In genomic region chr17:27324940-27325339, GRCh38 we compare ENCODE assay signal across 18 cellular contexts. TPM values are rescaled to one million over a fixed set of nuclear protein-coding genes. Genes with fewer than 3 reads are reported as not detected.
DNase-seq lines count a peak whose midpoint lies in the region; ATAC-seq lines count a peak whose summit lies in the region.
"Had no signal": no experiment of that assay in that cellular context is flagged by ENCODE, and none has a peak within 500 bp of the region (broad histone marks: within the 10 kb centered on the region; RNA-seq: fewer than 3 reads in every experiment).

No MANE protein-coding gene starts in this region.

- H3K27me3 Mint-ChIP-seq in dendritic cell treated with granulocyte-macrophage colony-stimulating factor and Interleukin-4, amounts not matched to agents 40 ng/mL and 50 ng/mL, for 4 days = no peaks in the 10 kb centered on the region

- no peak overlapping the region for H3K4me3 Mint-ChIP-seq in dendritic cell treated with granulocyte-macrophage colony-stimulating factor and Interleukin-4, amounts not matched to agents 40 ng/mL and 50 ng/mL, for 4 days
- H3K4me3 Mint-ChIP-seq: CD8-positive, alpha-beta T cell had no signal

- peaks cover 11% of the 10 kb centered on the region for H3K36me3 Mint-ChIP-seq in dendritic cell treated with granulocyte-macrophage colony-stimulating factor and Interleukin-4, amounts not matched to agents 40 ng/mL and 50 ng/mL, for 4 days (ENCODE audit: low read depth)
- H3K36me3 Mint-ChIP-seq: CD8-positive, alpha-beta T cell had no signal

- no peaks in the 10 kb centered on the region for H3K9me3 Mint-ChIP-seq in dendritic cell treated with granulocyte-macrophage colony-stimulating factor and Interleukin-4, amounts not matched to agents 40 ng/mL and 50 ng/mL, for 4 days
- H3K9me3 Mint-ChIP-seq: CD8-positive, alpha-beta T cell had no signal

- DNase-seq in activated CD8-positive, alpha-beta memory T cell treated with anti-CD3 and anti-CD28 coated beads for 24 hours = peak; percentile 30
- DNase-seq in activated CD8-positive, alpha-beta memory T cell treated with anti-CD3 and anti-CD28 coated beads, Interleukin-2, amount 50 U/mL, for 48 hours = no peak
- peak; percentile 9 for DNase-seq in mucosa of gallbladder (ENCODE audit: low spot score)
- DNase-seq in stimulated activated CD8-positive, alpha-beta memory T cell treated with anti-CD3 and anti-CD28 coated beads, Interleukin-4, amount 100 ng/mL, for 48 hours = no peak
- DNase-seq in SW480 (ENCODE audit: low spot score) = no peak
- DNase-seq: AML-193; C1 segment of cervical spinal cord; CD8-positive, alpha-beta T cell; DND-41; Karpas-422; NCI-H1417; NCI-H1694 treated with DMSO at 0.1 percent for 48 hours; NCI-H69; PC-9; RPMI8226; SHP77 treated with DMSO at 0.1 percent for 48 hours had no signal

- intact Hi-C loops in dendritic cell treated with granulocyte-macrophage colony-stimulating factor and Interleukin-4, amounts not matched to agents 40 ng/mL and 50 ng/mL, for 4 days (cut with micrococcal nuclease) = no loop called here

- H3K4me1 Mint-ChIP-seq in dendritic cell treated with granulocyte-macrophage colony-stimulating factor and Interleukin-4, amounts not matched to agents 40 ng/mL and 50 ng/mL, for 4 days (ENCODE audit: low read depth) = peaks cover 62% of the 10 kb centered on the region

- peak overlapping the region; percentile 67 for H3K27ac Mint-ChIP-seq in dendritic cell treated with granulocyte-macrophage colony-stimulating factor and Interleukin-4, amounts not matched to agents 40 ng/mL and 50 ng/mL, for 4 days
- H3K27ac Mint-ChIP-seq: CD8-positive, alpha-beta T cell had no signal

- ATAC-seq in HG03175 (IDR thresholded peaks at IDR 0.05; ENCODE audit: unreplicated experiment) = no peak
- ATAC-seq: CD8-positive, alpha-beta T cell had no signal

RNA-seq across cellular contexts. Expression of gene WSB1, which starts 31.0 kb away (rescaled TPM):
- 177 TPM for total RNA-seq in mucosa of gallbladder

Comparison
In these comparisons a context has a peak if more than half of its experiments do, and no peak if none do; other contexts are left out.
1. DNase-seq: peak in activated CD8-positive, alpha-beta memory T cell treated with anti-CD3 and anti-CD28 coated beads for 24 hours (single experiment) and mucosa of gallbladder (single experiment); none in activated CD8-positive, alpha-beta memory T cell treated with anti-CD3 and anti-CD28 coated beads, Interleukin-2, amount 50 U/mL, for 48 hours (single experiment), stimulated activated CD8-positive, alpha-beta memory T cell treated with anti-CD3 and anti-CD28 coated beads, Interleukin-4, amount 100 ng/mL, for 48 hours (single experiment) and SW480 (single experiment).